Comparison of ENCODE assay signal across 18 cellular contexts in the genomic region with DNA sequence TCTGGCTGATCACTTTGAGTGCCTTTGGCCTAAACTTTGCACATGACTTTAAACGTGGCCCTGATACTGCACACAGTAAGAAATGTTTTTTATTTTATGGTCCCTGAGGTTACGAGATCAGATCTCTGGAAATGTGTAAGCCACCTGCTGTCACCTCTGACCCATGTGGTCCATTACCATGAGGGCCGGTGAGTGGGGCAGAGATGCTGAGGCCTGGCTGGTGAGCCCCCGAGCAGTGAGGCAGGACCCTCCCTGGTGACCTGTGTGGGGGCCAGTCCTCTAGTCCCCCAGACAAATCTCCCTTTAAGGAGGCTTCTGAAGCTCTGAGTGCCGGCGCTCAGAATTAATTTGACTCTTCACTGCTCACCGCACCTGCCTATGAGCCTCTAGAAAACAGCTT. TPM values are rescaled to one million over a fixed set of nuclear protein-coding genes. Genes with fewer than 3 reads are reported as not detected.
A peak's percentile ranks its signal among the peaks of the same experiment; 100 is the strongest.
DNase-seq lines count a peak whose midpoint lies in the region; ATAC-seq, FAIRE-seq and TF ChIP-seq lines count a peak whose summit lies in the region.
"Had no signal": no experiment of that assay in that cellular context is flagged by ENCODE, and none has a peak within 500 bp of the region (broad histone marks: within the 10 kb centered on the region; RNA-seq: fewer than 3 reads in every experiment).

No MANE protein-coding gene starts in this region.

- peak overlapping the region in 8 of 12 donors; percentile 43 to 90 (median 84) for H3K27ac ChIP-seq in heart left ventricle
- H3K27ac ChIP-seq in kidney (ENCODE audit: low read depth in 2 of 2, low read length in 2 of 2) = peak overlapping the region in 1 of 2 donors; percentile 16
- H3K27ac ChIP-seq in thyroid gland = peak overlapping the region in 2 of 3 donors; percentile 17 to 74
- H3K27ac ChIP-seq in suprapubic skin = no peak overlapping the region
- H3K27ac ChIP-seq: HL-60, SJSA1 had no signal

- ATAC-seq in heart left ventricle (no peak), left cardiac atrium (no peak), GM18519 (IDR thresholded peaks at IDR 0.05; ENCODE audit: low FRiP score, unreplicated experiment) (no peak)
- ATAC-seq: K562 had no signal

- H3K9me3 ChIP-seq in heart left ventricle = no peaks in the 10 kb centered on the region
- H3K9me3 ChIP-seq in kidney (ENCODE audit: control insufficient read depth in 1 of 2, low read length in 2 of 2) = no peaks in the 10 kb centered on the region
- no peaks in the 10 kb centered on the region for H3K9me3 ChIP-seq in thyroid gland
- no peaks in the 10 kb centered on the region for H3K9me3 ChIP-seq in suprapubic skin
- H3K9me3 ChIP-seq: SJSA1 had no signal

- TF ChIP-seq EP300 in suprapubic skin (IDR thresholded peaks at IDR 0.05) = no peak

- 73 to 88% (median 80%) methylated on average over 4 to 7 of the region's 7 CpGs for WGBS in heart left ventricle, 4 donors
- WGBS in thyroid gland, 2 donors = 70 to 74% methylated on average over 6 to 7 of the region's 7 CpGs
- whole genome bisulfite sequencing in suprapubic skin = 75% methylated on average over 4 of the region's 7 CpGs

- TF ChIP-seq POLR2A in heart left ventricle (IDR thresholded peaks at IDR 0.05) (no peak), thyroid gland (IDR thresholded peaks at IDR 0.05) (no peak), suprapubic skin (IDR thresholded peaks at IDR 0.05) (no peak)

- intact Hi-C loops in heart left ventricle (cut with DNase I) = loop anchor here in 3 of 10 donors (5.0 to 10.0 kb wide), 3 partner anchors 68 to 140 kb away; no protein-coding TSS in a partner anchor
- intact Hi-C loops in left cardiac atrium (cut with DNase I) = no loop called here
- intact Hi-C loops in kidney (cut with DNase I) = no loop called here
- intact Hi-C loops in thyroid gland (cut with DNase I) = no loop called here

- H3K4me3 ChIP-seq in heart left ventricle (no peak overlapping the region), kidney (ENCODE audit: low read length in 2 of 2) (no peak overlapping the region), thyroid gland (replicated peaks in 1 of 3) (no peak overlapping the region), suprapubic skin (no peak overlapping the region)
- H3K4me3 ChIP-seq: K562, SJSA1 had no signal

- H3K4me1 ChIP-seq in heart left ventricle (peaks cover 0 to 41% (median 19%) of the 10 kb centered on the region in 12 donors), kidney (ENCODE audit: control insufficient read depth in 1 of 2, insufficient read depth in 1 of 2, low read depth in 1 of 2, low read length in 2 of 2) (no peaks in the 10 kb centered on the region), thyroid gland (peaks cover 0 to 16% of the 10 kb centered on the region in 2 donors), suprapubic skin (no peaks in the 10 kb centered on the region)

- H3K9ac ChIP-seq in kidney (ENCODE audit: low read length in 2 of 2) = no peak overlapping the region

- H3K36me3 ChIP-seq in heart left ventricle (no peaks in the 10 kb centered on the region), kidney (ENCODE audit: control insufficient read depth in 1 of 2, insufficient read depth in 2 of 2, low read length in 2 of 2) (no peaks in the 10 kb centered on the region), thyroid gland (no peaks in the 10 kb centered on the region), suprapubic skin (no peaks in the 10 kb centered on the region)
- H3K36me3 ChIP-seq: SJSA1 had no signal

- peak; percentile 58 for DNase-seq in NCI-H2107 (lab: John Stamatoyannopoulos, UW)
- DNase-seq in NCI-H2107 treated with DMSO at 0.1 percent for 48 hours (lab: John Stamatoyannopoulos, UW; ENCODE audit: unreplicated experiment) = no peak
- no peak for DNase-seq in heart left ventricle
- DNase-seq in left cardiac atrium = no peak
- DNase-seq in kidney = peak; percentile 26
- no peak for DNase-seq in thyroid gland
- DNase-seq in suprapubic skin (ENCODE audit: low spot score in 2 of 2) = no peak
- DNase-seq: HFFc6, NCI-H1694 treated with DMSO at 0.1 percent for 48 hours, NCI-H446 treated with DMSO at 0.1 percent for 48 hours, NCI-H82 had no signal

- peaks cover 0 to 16% (median 0%) of the 10 kb centered on the region in 9 donors for H3K27me3 ChIP-seq in heart left ventricle
- no peaks in the 10 kb centered on the region for H3K27me3 ChIP-seq in thyroid gland
- peaks cover 6% of the 10 kb centered on the region for H3K27me3 ChIP-seq in suprapubic skin
- H3K27me3 ChIP-seq: SJSA1 had no signal

- FAIRE-seq in kidney (lab: Jason Lieb, UNC) = no peak
- FAIRE-seq: A204.1, H1, K562, RCC 7860 had no signal

- TF ChIP-seq CTCF in heart left ventricle (IDR thresholded peaks at IDR 0.05) = no peak
- no peak for TF ChIP-seq CTCF in kidney (IDR thresholded peaks at IDR 0.05; ENCODE audit: borderline replicate concordance, extremely low read depth, insufficient read depth)
- TF ChIP-seq CTCF in thyroid gland (IDR thresholded peaks at IDR 0.05) = no peak
- no peak for TF ChIP-seq CTCF in suprapubic skin (IDR thresholded peaks at IDR 0.05)

RNA-seq across cellular contexts. Expression of a gene that starts 12.4 kb away (rescaled TPM):
- total RNA-seq in heart left ventricle = 10 to 100 TPM in 1 of 9 donors, 1 to 10 TPM in 6, under 1 TPM in 2; 0.75 to 10.8 (median 2.8) TPM
- 1 to 10 TPM; 3.0 to 3.5 TPM for polyA plus RNA-seq in heart left ventricle
- total RNA-seq in left cardiac atrium = 1 to 10 TPM; 4.1 to 9.1 TPM
- 22.4 TPM for total RNA-seq in kidney
- 10.0 TPM for polyA plus RNA-seq in kidney (ENCODE audit: insufficient read depth, low read depth, low replicate concordance)
- total RNA-seq in thyroid gland = 1,000 to 10,000 TPM in 2 of 4 donors, 100 to 1,000 TPM in 2; 246 to 4,817 (median 914) TPM
- total RNA-seq in suprapubic skin = 1 to 10 TPM in 3 of 4 donors, not detected in 1; 1.9 to 8.0 (median 5.5) TPM
- total RNA-seq: HFFc6, SJSA1 had no signal
- polyA plus RNA-seq: K562 had no signal

RNA-seq across cellular contexts. Expression of a gene that starts 48.0 kb away (rescaled TPM):
- total RNA-seq in heart left ventricle = not detected
- polyA plus RNA-seq in heart left ventricle = not detected
- not detected for total RNA-seq in left cardiac atrium
- not detected for total RNA-seq in kidney
- polyA plus RNA-seq in kidney (ENCODE audit: insufficient read depth, low read depth, low replicate concordance) = not detected
- 10 to 100 TPM in 1 of 4 donors, 1 to 10 TPM in 1, not detected in 2; 2.5 to 14.3 TPM for total RNA-seq in thyroid gland
- total RNA-seq in suprapubic skin = not detected
- total RNA-seq: H1, HFFc6, K562, SJSA1 had no signal
- polyA plus RNA-seq: H1, K562 had no signal

Comparison
In these comparisons a context has a peak if more than half of its experiments do, and no peak if none do; other contexts are left out.
1. DNase-seq: peak in NCI-H2107 (single experiment) and kidney (single experiment); none in NCI-H2107 treated with DMSO at 0.1 percent for 48 hours (single experiment), heart left ventricle (0 of 5), left cardiac atrium (single experiment), thyroid gland (0 of 2) and suprapubic skin (0 of 2).
2. RNA of a gene that starts 12.4 kb away (total RNA-seq): 246 to 4,817 TPM in thyroid gland; 22.4 TPM in kidney (single experiment), 4.1 to 9.1 TPM in left cardiac atrium, 1.9 to 8.0 TPM in suprapubic skin and 0.75 to 10.8 TPM in heart left ventricle; every median in the first group is over 10 times any median in the second.